Comparison of ENCODE assay signal across 2 cellular contexts in genomic region chr11:65794570-65795510, GRCh38.
TF ChIP-seq lines count a peak whose summit lies in the region.

No MANE protein-coding gene starts in this region.

TF ChIP-seq in H1, 55 proteins besides CTCF, POLR2A, EP300 and RAD21:
- TF ChIP-seq ZNF274 (IDR thresholded peaks at IDR 0.05; ENCODE audit: borderline replicate concordance, extremely low read depth, low read length) (no peak), ATF2 (IDR thresholded peaks at IDR 0.05; ENCODE audit: low read length) (no peak), SAP30 (IDR thresholded peaks at IDR 0.05; ENCODE audit: insufficient read depth, insufficient replicate concordance, low read length) (no peak), TAF1 (IDR thresholded peaks at IDR 0.05; ENCODE audit: low read depth, low read length) (no peak), CTBP2 (IDR thresholded peaks at IDR 0.05; ENCODE audit: borderline replicate concordance, insufficient read depth, insufficient read length, low read length) (no peak), FOSL1 (IDR thresholded peaks at IDR 0.05; ENCODE audit: insufficient read depth, low read depth, low read length) (no peak), YY1 (IDR thresholded peaks at IDR 0.05; ENCODE audit: low read depth, low read length) (no peak), TEAD4 (IDR thresholded peaks at IDR 0.05; ENCODE audit: low read depth, low read length) (no peak), CBX5 (IDR thresholded peaks at IDR 0.05; ENCODE audit: low read depth, low read length) (no peak), SP4 (IDR thresholded peaks at IDR 0.05; ENCODE audit: low read length) (no peak), POLR2AphosphoS5 (IDR thresholded peaks at IDR 0.05; ENCODE audit: low read depth, low read length) (no peak), BACH1 (IDR thresholded peaks at IDR 0.05; ENCODE audit: low read length) (no peak), EGR1 (IDR thresholded peaks at IDR 0.05; ENCODE audit: borderline replicate concordance, low read depth, low read length) (no peak), RXRA (IDR thresholded peaks at IDR 0.05; ENCODE audit: insufficient read depth, low read depth, low read length) (no peak), USF2 (IDR thresholded peaks at IDR 0.05; ENCODE audit: low read length) (no peak), TAF7 (optimal IDR thresholded peaks at IDR 0.05; ENCODE audit: borderline replicate concordance, low read depth, low read length) (no peak)

TF ChIP-seq in liver, 16 proteins besides CTCF, POLR2A, EP300 and RAD21:
- peak; percentile 34 for TF ChIP-seq SP1 (IDR thresholded peaks at IDR 0.05)
- TF ChIP-seq HNF4A (conservative IDR thresholded peaks at IDR 0.05), result peak; percentile 36 to 62
- TF ChIP-seq HNF4G (IDR thresholded peaks at IDR 0.05), result no peak
